Comparison of ENCODE assay signal across 25 cellular contexts in genomic region chr2:115083711-115084110, GRCh38.
"Had no signal": no experiment of that assay in that cellular context is flagged by ENCODE, and none has a peak within 500 bp of the region (broad histone marks: within the 10 kb centered on the region; RNA-seq: fewer than 3 reads in every experiment).

No MANE protein-coding gene starts in this region.

- DNase-seq: stimulated activated CD4-positive, alpha-beta T cell treated with anti-CD3 and anti-CD28 coated beads, Interleukin-2, amount 100 ng/mL, for 48 hours; stimulated activated CD4-positive, alpha-beta T cell treated with anti-CD3 and anti-CD28 coated beads, Interleukin-4, amount 100 ng/mL, for 1 hour; stimulated activated CD4-positive, alpha-beta T cell treated with anti-CD3 and anti-CD28 coated beads, Interleukin-4, amount 100 ng/mL, for 24 hours; stimulated activated CD4-positive, alpha-beta T cell treated with anti-CD3 and anti-CD28 coated beads, Interleukin-4, amount 100 ng/mL, for 4 hours; stimulated activated CD8-positive, alpha-beta memory T cell treated with anti-CD3 and anti-CD28 coated beads, Interleukin-4, amount 100 ng/mL, for 48 hours; stimulated activated naive B cell treated with anti-CD40 and anti-IgM and Interleukin-4, amounts not matched to agents 10 μg/mL and 1 μg/mL and 100 μg/mL, for 72 hours; stimulated activated naive CD4-positive, alpha-beta T cell; stimulated activated naive CD4-positive, alpha-beta T cell treated with Interleukin-2 at 50 U/mL for 16 hours; stimulated activated naive CD8-positive, alpha-beta T cell treated with anti-CD3 and anti-CD28 coated beads, Interleukin-15, amount 100 ng/mL, for 72 hours; stimulated activated naive CD8-positive, alpha-beta T cell treated with anti-CD3 and anti-CD28 coated beads, Interleukin-15, Interleukin-2, amounts not matched to agents 100 U/mL and 50 U/mL, for 24 hours; stomach; testis; thyroid gland; tibial artery; transverse colon; upper lobe of left lung; upper lobe of right lung; uterus had no signal

- ATAC-seq: stimulated activated effector memory CD8-positive, alpha-beta T cell treated with anti-CD3 and anti-CD28 coated beads, Interleukin-12 subunit alpha, Interleukin-12 subunit beta, amount 100 ng/mL, for 72 hours; stimulated activated memory B cell treated with anti-CD40 and anti-IgM and Interleukin-4, amounts not matched to agents 10 μg/mL and 1 μg/mL and 100 μg/mL, for 72 hours; stimulated activated naive B cell treated with anti-CD40 and anti-IgM and Interleukin-4, amounts not matched to agents 10 μg/mL and 1 μg/mL and 100 μg/mL, for 72 hours; stimulated activated naive CD8-positive, alpha-beta T cell treated with anti-CD3 and anti-CD28 coated beads, Interleukin-15, amount 100 ng/mL, for 72 hours; stimulated activated naive CD8-positive, alpha-beta T cell treated with anti-CD3 and anti-CD28 coated beads, Interleukin-15, Interleukin-2, amounts not matched to agents 100 U/mL and 50 U/mL, for 24 hours; upper lobe of right lung had no signal

- FAIRE-seq: urothelium cell line had no signal

- H3K4me3 ChIP-seq: stomach, suprapubic skin, testis, thoracic aorta, thyroid gland, tibial artery, tibial nerve, transverse colon, upper lobe of left lung, upper lobe of right lung, uterus, vagina had no signal

- H3K9me3 ChIP-seq: testis, thoracic aorta, thyroid gland, tibial artery, transverse colon, upper lobe of left lung, upper lobe of right lung, uterus, vagina had no signal

- H3K36me3 ChIP-seq: stomach, suprapubic skin, thoracic aorta, thyroid gland, tibial artery, tibial nerve, transverse colon, upper lobe of left lung, upper lobe of right lung, uterus, vagina had no signal

- H3K27ac ChIP-seq: stomach, suprapubic skin, testis, thoracic aorta, thyroid gland, tibial artery, tibial nerve, transverse colon, upper lobe of left lung, upper lobe of right lung, uterus, vagina had no signal

- H3K4me1 ChIP-seq: stomach, suprapubic skin, testis, thyroid gland, tibial artery, tibial nerve, transverse colon, upper lobe of left lung, upper lobe of right lung, uterus, vagina had no signal

- H3K27me3 ChIP-seq: stomach, suprapubic skin, testis, thyroid gland, tibial artery, tibial nerve, transverse colon, upper lobe of left lung, upper lobe of right lung, uterus, vagina had no signal
